9 cellular contexts compared by ENCODE assay signal in the genomic region with DNA sequence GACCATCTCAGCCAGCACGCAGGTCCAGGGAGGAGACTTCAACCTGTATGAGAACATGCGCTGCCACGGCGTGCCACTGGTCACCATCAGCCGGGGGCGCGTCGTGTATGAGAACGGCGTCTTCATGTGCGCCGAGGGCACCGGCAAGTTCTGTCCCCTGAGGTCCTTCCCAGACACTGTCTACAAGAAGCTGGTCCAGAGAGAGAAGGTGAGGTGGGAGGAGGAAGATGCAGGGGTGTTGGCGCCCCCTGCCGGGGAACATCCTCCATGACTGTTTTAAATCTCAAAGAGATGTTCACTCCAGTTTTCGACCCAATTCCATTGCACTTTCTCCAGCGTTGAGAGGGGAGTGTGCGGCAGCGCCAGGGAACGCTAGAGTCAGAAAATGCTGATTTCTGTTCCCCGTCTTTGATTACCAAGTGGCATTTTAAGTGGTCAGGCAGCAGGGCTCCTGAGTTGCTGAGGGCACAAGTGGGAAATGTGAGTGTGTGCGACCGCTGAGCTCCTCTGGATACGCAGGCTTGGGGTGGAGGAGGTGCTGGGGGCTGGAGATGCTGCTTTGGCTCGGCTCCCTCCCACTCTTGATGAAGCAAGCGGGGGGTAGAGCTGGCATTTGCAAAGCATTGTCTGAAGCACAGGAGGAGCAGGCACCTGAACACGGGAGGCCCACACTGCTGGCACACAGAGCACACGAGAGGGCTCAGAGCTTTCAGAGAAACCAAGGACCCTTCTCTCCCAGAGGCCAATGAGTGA. TPM values are rescaled to one million over a fixed set of nuclear protein-coding genes. Genes with fewer than 3 reads are reported as not detected.
A peak's percentile ranks its signal among the peaks of the same experiment; 100 is the strongest.
DNase-seq lines count a peak whose midpoint lies in the region; ATAC-seq, FAIRE-seq and TF ChIP-seq lines count a peak whose summit lies in the region.
"Had no signal": no experiment of that assay in that cellular context is flagged by ENCODE, and none has a peak within 500 bp of the region (broad histone marks: within the 10 kb centered on the region; RNA-seq: fewer than 3 reads in every experiment).

No MANE protein-coding gene starts in this region.

- H3K36me3 ChIP-seq in KMS-11 (ENCODE audit: insufficient read depth) (no peaks in the 10 kb centered on the region), astrocyte (ENCODE audit: insufficient read depth, low read length) (no peaks in the 10 kb centered on the region), gastrocnemius medialis (no peaks in the 10 kb centered on the region)

- TF ChIP-seq CTCF in KMS-11 (conservative IDR thresholded peaks at IDR 0.05; ENCODE audit: low read depth, low read length), result peak; percentile 81
- TF ChIP-seq CTCF in astrocyte (IDR thresholded peaks at IDR 0.05; ENCODE audit: insufficient read depth, low read depth, low read length), result peak; percentile 69
- TF ChIP-seq CTCF in gastrocnemius medialis (IDR thresholded peaks at IDR 0.05 in 4 of 5, conservative IDR thresholded peaks at IDR 0.05 in 1 of 5), result peak; percentile 47 to 86 (median 78)

- H3K9me3 Mint-ChIP-seq in T-cell, result no peaks in the 10 kb centered on the region
- peaks cover 1% of the 10 kb centered on the region for H3K9me3 Mint-ChIP-seq in astrocyte (ENCODE audit: unreplicated experiment)
- H3K9me3 Mint-ChIP-seq: dendritic cell treated with granulocyte-macrophage colony-stimulating factor and Interleukin-4, amounts not matched to agents 40 ng/mL and 50 ng/mL, for 4 days had no signal

- no peak overlapping the region for H3K27ac Mint-ChIP-seq in T-cell
- H3K27ac Mint-ChIP-seq in astrocyte (ENCODE audit: unreplicated experiment), result no peak overlapping the region
- H3K27ac Mint-ChIP-seq: dendritic cell treated with granulocyte-macrophage colony-stimulating factor and Interleukin-4, amounts not matched to agents 40 ng/mL and 50 ng/mL, for 4 days had no signal

- H3K4me1 ChIP-seq in KMS-11 (ENCODE audit: low read depth, poor library complexity, severe bottlenecking) (no peaks in the 10 kb centered on the region), astrocyte (ENCODE audit: insufficient read depth, low read length) (peaks cover 4% of the 10 kb centered on the region), gastrocnemius medialis (peaks cover 6 to 8% of the 10 kb centered on the region in 2 donors)

- DNase-seq in DMS79 treated with DMSO at 0.1 percent for 48 hours (lab: John Stamatoyannopoulos, UW) (peak; percentile 89), T-cell (peak; percentile 15 to 63 (median 44)), astrocyte (ENCODE audit: low read depth) (peak; percentile 8), hypothalamus (lab: John Stamatoyannopoulos, UW) (peak in 43 of 51 donors; percentile 7 to 80 (median 52)), gastrocnemius medialis (peak; percentile 20 to 47), GF-D8 (lab: John Stamatoyannopoulos, UW) (no peak)

- FAIRE-seq in astrocyte (lab: Jason Lieb, UNC), result no peak

- POLR2A ChIA-PET in T-cell (lab: Charles Lee), result no interaction called here

- no peak overlapping the region for H3K4me3 ChIP-seq in KMS-11 (IDR thresholded peaks at IDR 0.05; ENCODE audit: insufficient read depth, low read depth, low read length)
- H3K4me3 ChIP-seq in astrocyte (ENCODE audit: insufficient read depth, low read depth, low read length), result no peak overlapping the region
- H3K4me3 ChIP-seq in gastrocnemius medialis, result no peak overlapping the region

- no peak for TF ChIP-seq POLR2A in gastrocnemius medialis (IDR thresholded peaks at IDR 0.05)

- peaks cover 18 to 24% of the 10 kb centered on the region in 2 donors for H3K27me3 Mint-ChIP-seq in T-cell
- peaks cover 46% of the 10 kb centered on the region for H3K27me3 Mint-ChIP-seq in astrocyte (ENCODE audit: low read depth, unreplicated experiment)

- in situ Hi-C loops in gastrocnemius medialis (cut with MboI; ENCODE audit: low sequenced_read_pairs in 4 of 4), result loop anchor here in 3 of 4 donors (5.0 to 25.0 kb wide), 2 partner anchors 100 to 105 kb away; partner anchors contain the start of gene DPYSL5 (in 1 of the 3)

- H3K4me1 Mint-ChIP-seq in T-cell (peaks cover 2 to 6% (median 2%) of the 10 kb centered on the region in 3 donors), astrocyte (ENCODE audit: low read depth, unreplicated experiment) (peaks cover 10% of the 10 kb centered on the region)

- CTCF ChIA-PET in T-cell (lab: Charles Lee), result interaction anchor here in 1 of 2 donors (0.5 to 1.4 kb wide), 3 partner anchors 97 to 835 kb away, joined by 3 to 7 read pairs (median 5); no protein-coding TSS in a partner anchor

- H3K4me3 Mint-ChIP-seq in T-cell (no peak overlapping the region), astrocyte (ENCODE audit: unreplicated experiment) (peak overlapping the region; percentile 23)
- H3K4me3 Mint-ChIP-seq: dendritic cell treated with granulocyte-macrophage colony-stimulating factor and Interleukin-4, amounts not matched to agents 40 ng/mL and 50 ng/mL, for 4 days had no signal

- peak in 3 of 4 experiments; percentile 37 to 60 (median 40) for ATAC-seq in T-cell (replicated peaks in 1 of 4)
- peak; percentile 41 to 68 for ATAC-seq in gastrocnemius medialis
- ATAC-seq in HG03442 (IDR thresholded peaks at IDR 0.05; ENCODE audit: unreplicated experiment), result no peak

- H3K9me3 ChIP-seq in astrocyte (ENCODE audit: insufficient read depth, low read depth, low read length) (no peaks in the 10 kb centered on the region), gastrocnemius medialis (no peaks in the 10 kb centered on the region)

- H3K27me3 ChIP-seq in KMS-11 (ENCODE audit: insufficient read depth, low read depth) (no peaks in the 10 kb centered on the region), astrocyte (ENCODE audit: insufficient read depth, low read length) (peaks cover 4% of the 10 kb centered on the region), gastrocnemius medialis (peaks cover 0 to 4% (median 0%) of the 10 kb centered on the region in 3 donors)

- H2AFZ ChIP-seq in KMS-11 (ENCODE audit: low read depth), result no peak overlapping the region
- no peak overlapping the region for H2AFZ ChIP-seq in astrocyte (ENCODE audit: low read depth, low read length)

- no peak overlapping the region for H3K4me2 ChIP-seq in KMS-11
- no peak overlapping the region for H3K4me2 ChIP-seq in astrocyte (ENCODE audit: low read length)

- no peak overlapping the region for H3K9ac ChIP-seq in KMS-11
- H3K9ac ChIP-seq in astrocyte (ENCODE audit: low read length), result no peak overlapping the region

- H3K79me2 ChIP-seq in KMS-11 (ENCODE audit: insufficient read depth, low read depth), result no peaks in the 10 kb centered on the region
- no peaks in the 10 kb centered on the region for H3K79me2 ChIP-seq in astrocyte (ENCODE audit: insufficient read depth, low read length)

- H3K36me3 Mint-ChIP-seq in T-cell, result no peaks in the 10 kb centered on the region
- no peaks in the 10 kb centered on the region for H3K36me3 Mint-ChIP-seq in astrocyte (ENCODE audit: low read depth, unreplicated experiment)

- intact Hi-C loops in gastrocnemius medialis (cut with DNase I; ENCODE audit: low total_unique reads), result loop anchor here (1.0 kb wide), 1 partner anchor 96 kb away; no protein-coding TSS in a partner anchor

- H4K20me1 ChIP-seq in KMS-11 (ENCODE audit: insufficient read depth) (no peaks in the 10 kb centered on the region), astrocyte (ENCODE audit: insufficient read depth, low read length) (no peaks in the 10 kb centered on the region)

- H3K27ac ChIP-seq in KMS-11, result no peak overlapping the region
- no peak overlapping the region for H3K27ac ChIP-seq in astrocyte (ENCODE audit: low read depth, low read length)
- no peak overlapping the region for H3K27ac ChIP-seq in gastrocnemius medialis

RNA-seq across cellular contexts. Expression of gene MAPRE3, which starts 27.7 kb away (rescaled TPM):
- total RNA-seq in T-cell (1 to 10 TPM; 4.0 to 5.1 (median 4.7) TPM), astrocyte (27.0 and 29.0 TPM in 2 replicates), gastrocnemius medialis (10 to 100 TPM; 41.9 to 66.5 (median 53.9) TPM)
